ENCODE assay signal across 1 cellular context in genomic region chr15:70772402-70772801, GRCh38.
TF ChIP-seq lines count a peak whose summit lies in the region.

No MANE protein-coding gene starts in this region.

TF ChIP-seq in SK-N-SH treated with all-trans-retinoic acid at 6 μM for 48 hours, 23 proteins besides CTCF, POLR2A, EP300 and RAD21 (continued from another document):
- TF ChIP-seq PATZ1 (CRISPR knock-in tag; IDR thresholded peaks at IDR 0.05; ENCODE audit: borderline replicate concordance) (no peak), TOX (CRISPR knock-in tag; IDR thresholded peaks at IDR 0.05; ENCODE audit: borderline replicate concordance) (no peak), ZNF70 (CRISPR knock-in tag; IDR thresholded peaks at IDR 0.05) (no peak), RARB (CRISPR knock-in tag; IDR thresholded peaks at IDR 0.05) (no peak), ZC3H10 (CRISPR knock-in tag; IDR thresholded peaks at IDR 0.05) (no peak), ARNTL (CRISPR knock-in tag; IDR thresholded peaks at IDR 0.05; ENCODE audit: borderline replicate concordance, low read depth) (no peak), ISL1 (CRISPR knock-in tag; IDR thresholded peaks at IDR 0.05) (no peak), TSHZ2 (CRISPR knock-in tag; IDR thresholded peaks at IDR 0.05) (no peak), SNAI2 (CRISPR knock-in tag; IDR thresholded peaks at IDR 0.05) (no peak), PPARA (CRISPR knock-in tag; IDR thresholded peaks at IDR 0.05; ENCODE audit: borderline replicate concordance) (no peak), OSR1 (CRISPR knock-in tag; IDR thresholded peaks at IDR 0.05) (no peak), BACH2 (CRISPR knock-in tag; IDR thresholded peaks at IDR 0.05; ENCODE audit: borderline replicate concordance) (no peak), TCF4 (CRISPR knock-in tag; IDR thresholded peaks at IDR 0.05; ENCODE audit: borderline replicate concordance) (no peak), ZFP30 (CRISPR knock-in tag; IDR thresholded peaks at IDR 0.05) (no peak)
